Comparison of ENCODE assay signal across 8 cellular contexts in genomic region chr17:60134396-60135159, GRCh38. TPM values are rescaled to one million over a fixed set of nuclear protein-coding genes. Genes with fewer than 3 reads are reported as not detected.
DNase-seq lines count a peak whose midpoint lies in the region; ATAC-seq and TF ChIP-seq lines count a peak whose summit lies in the region.

No MANE protein-coding gene starts in this region.

- no peak for TF ChIP-seq POLR2A in sigmoid colon (IDR thresholded peaks at IDR 0.05)

- no peak for TF ChIP-seq EP300 in sigmoid colon (IDR thresholded peaks at IDR 0.05)

- DNase-seq in DMS53 (lab: John Stamatoyannopoulos, UW) (peak; percentile 51), DMS53 treated with DMSO at 0.1 percent for 48 hours (lab: John Stamatoyannopoulos, UW; ENCODE audit: unreplicated experiment) (no peak), right atrium auricular region (ENCODE audit: low spot score) (no peak), sigmoid colon (peak; percentile 50), GM19240 (ENCODE audit: insufficient read length, low spot score) (no peak), LoVo (ENCODE audit: low spot score) (no peak)
- peak; percentile 33 for DNase-seq in activated naive CD8-positive, alpha-beta T cell treated with anti-CD3 and anti-CD28 coated beads, Interleukin-2, amount 50 U/mL, for 24 hours

- intact Hi-C loops in sigmoid colon (cut with DNase I): loop anchor here (10.0 kb wide), 2 partner anchors 50 to 300 kb away; no protein-coding TSS in a partner anchor

- H3K36me3 Mint-ChIP-seq in activated naive CD8-positive, alpha-beta T cell treated with anti-CD3 and anti-CD28 coated beads, Interleukin-2, amount 50 U/mL, for 24 hours (ENCODE audit: low read depth): peaks cover 7% of the 10 kb centered on the region

- peak overlapping the region; percentile 67 to 78 for H3K4me3 ChIP-seq in right atrium auricular region
- peak overlapping the region; percentile 49 to 70 (median 59) for H3K4me3 ChIP-seq in sigmoid colon

- peaks cover 0 to 12% of the 10 kb centered on the region in 2 donors for H3K27me3 ChIP-seq in right atrium auricular region
- peaks cover 9 to 21% (median 16%) of the 10 kb centered on the region in 3 donors for H3K27me3 ChIP-seq in sigmoid colon

- 8 to 10% methylated on average over 16 of the region's 16 CpGs for WGBS in sigmoid colon, 2 donors

- no peaks in the 10 kb centered on the region for H3K9me3 Mint-ChIP-seq in activated naive CD8-positive, alpha-beta T cell treated with anti-CD3 and anti-CD28 coated beads, Interleukin-2, amount 50 U/mL, for 24 hours

- H3K27ac ChIP-seq in KOPT-K1 (ENCODE audit: low read depth, low read length, poor library complexity, severe bottlenecking): peak overlapping the region; percentile 52
- H3K27ac ChIP-seq in right atrium auricular region: peak overlapping the region; percentile 67 to 83
- H3K27ac ChIP-seq in sigmoid colon: peak overlapping the region; percentile 71 to 79 (median 77)

- TF ChIP-seq CTCF in right atrium auricular region (IDR thresholded peaks at IDR 0.05) (no peak), sigmoid colon (IDR thresholded peaks at IDR 0.05) (no peak)

- H3K4me1 ChIP-seq in right atrium auricular region: peaks cover 0 to 34% of the 10 kb centered on the region in 2 donors
- peaks cover 0 to 28% (median 18%) of the 10 kb centered on the region in 4 donors for H3K4me1 ChIP-seq in sigmoid colon

- H3K36me3 ChIP-seq in KOPT-K1 (ENCODE audit: insufficient read depth, low read length) (peaks cover 11% of the 10 kb centered on the region; the same call in 1 of the 2 replicates), right atrium auricular region (no peaks in the 10 kb centered on the region), sigmoid colon (no peaks in the 10 kb centered on the region)

- peaks cover 32% of the 10 kb centered on the region for H3K4me1 Mint-ChIP-seq in activated naive CD8-positive, alpha-beta T cell treated with anti-CD3 and anti-CD28 coated beads, Interleukin-2, amount 50 U/mL, for 24 hours

- peak overlapping the region; percentile 89 for H3K4me3 Mint-ChIP-seq in activated naive CD8-positive, alpha-beta T cell treated with anti-CD3 and anti-CD28 coated beads, Interleukin-2, amount 50 U/mL, for 24 hours

- H3K27ac Mint-ChIP-seq in activated naive CD8-positive, alpha-beta T cell treated with anti-CD3 and anti-CD28 coated beads, Interleukin-2, amount 50 U/mL, for 24 hours: peak overlapping the region; percentile 76

- no peaks in the 10 kb centered on the region for H3K9me3 ChIP-seq in KOPT-K1 (ENCODE audit: insufficient read depth, low read length, poor library complexity, severe bottlenecking)
- no peaks in the 10 kb centered on the region for H3K9me3 ChIP-seq in right atrium auricular region
- H3K9me3 ChIP-seq in sigmoid colon: no peaks in the 10 kb centered on the region

- ATAC-seq in activated naive CD8-positive, alpha-beta T cell treated with anti-CD3 and anti-CD28 coated beads, Interleukin-2, amount 50 U/mL, for 24 hours: no peak

- peaks cover 25% of the 10 kb centered on the region for H3K27me3 Mint-ChIP-seq in activated naive CD8-positive, alpha-beta T cell treated with anti-CD3 and anti-CD28 coated beads, Interleukin-2, amount 50 U/mL, for 24 hours

RNA-seq across cellular contexts. Expression of gene CA4, which starts 15.2 kb away (rescaled TPM):
- total RNA-seq in right atrium auricular region: 1 to 10 TPM; 1.7 to 4.0 TPM
- 1 to 10 TPM in 2 of 4 donors, not detected in 2; 2.1 to 3.3 TPM for total RNA-seq in sigmoid colon
- polyA plus RNA-seq in sigmoid colon: 100 to 1,000 TPM in 2 of 3 donors, 10 to 100 TPM in 1; 91.3 to 300 (median 194) TPM

RNA-seq across cellular contexts. Expression of gene HEATR6, which starts 55.9 kb away (rescaled TPM):
- 10 to 100 TPM; 11.4 to 19.0 TPM for total RNA-seq in right atrium auricular region
- 10 to 100 TPM in 3 of 4 donors, 1 to 10 TPM in 1; 9.1 to 21.4 (median 19.5) TPM for total RNA-seq in sigmoid colon
- polyA plus RNA-seq in sigmoid colon: 1 to 10 TPM; 2.8 to 8.4 (median 3.0) TPM

Comparison
In these comparisons a context has a peak if more than half of its experiments do, and no peak if none do; other contexts are left out.
1. DNase-seq: peak in DMS53 (single experiment), activated naive CD8-positive, alpha-beta T cell treated with anti-CD3 and anti-CD28 coated beads, Interleukin-2, amount 50 U/mL, for 24 hours (single experiment) and sigmoid colon (single experiment); none in DMS53 treated with DMSO at 0.1 percent for 48 hours (single experiment), right atrium auricular region (single experiment), GM19240 (single experiment) and LoVo (single experiment).
2. Peak in every context shown above with its lines, with median percentiles within 50 percentile points of each other: H3K27ac ChIP-seq.